Comparison of ENCODE assay signal across 8 cellular contexts in genomic region chr9:117073539-117074336, GRCh38.
DNase-seq lines count a peak whose midpoint lies in the region; ATAC-seq and TF ChIP-seq lines count a peak whose summit lies in the region.

No MANE protein-coding gene starts in this region.

- intact Hi-C loops in sciatic nerve (cut with DNase I): no loop called here

- no peaks in the 10 kb centered on the region for H3K4me1 Mint-ChIP-seq in activated CD8-positive, alpha-beta memory T cell treated with anti-CD3 and anti-CD28 coated beads, Interleukin-2, amount 10 ng/mL, durations not matched to agents 7 days and 5 days

- CTCF ChIA-PET in activated CD8-positive, alpha-beta memory T cell treated with anti-CD3 and anti-CD28 coated beads, Interleukin-2, amount 10 ng/mL, durations not matched to agents 7 days and 5 days (lab: Charles Lee): no interaction called here

- H3K27ac Mint-ChIP-seq in activated CD8-positive, alpha-beta memory T cell treated with anti-CD3 and anti-CD28 coated beads, Interleukin-2, amount 10 ng/mL, durations not matched to agents 7 days and 5 days: no peak overlapping the region

- no peaks in the 10 kb centered on the region for H3K27me3 Mint-ChIP-seq in activated CD8-positive, alpha-beta memory T cell treated with anti-CD3 and anti-CD28 coated beads, Interleukin-2, amount 10 ng/mL, durations not matched to agents 7 days and 5 days

- H3K9me3 Mint-ChIP-seq in activated CD8-positive, alpha-beta memory T cell treated with anti-CD3 and anti-CD28 coated beads, Interleukin-2, amount 10 ng/mL, durations not matched to agents 7 days and 5 days (ENCODE audit: low read depth): peaks cover 6% of the 10 kb centered on the region

- no peak overlapping the region for H3K4me3 ChIP-seq in GM12865 (ENCODE audit: low read depth, low read length)
- H3K4me3 ChIP-seq in epithelial cell of esophagus (ENCODE audit: low read length): no peak overlapping the region

- H3K36me3 Mint-ChIP-seq in activated CD8-positive, alpha-beta memory T cell treated with anti-CD3 and anti-CD28 coated beads, Interleukin-2, amount 10 ng/mL, durations not matched to agents 7 days and 5 days: peaks cover 1% of the 10 kb centered on the region

- H3K4me3 Mint-ChIP-seq in activated CD8-positive, alpha-beta memory T cell treated with anti-CD3 and anti-CD28 coated beads, Interleukin-2, amount 10 ng/mL, durations not matched to agents 7 days and 5 days: no peak overlapping the region

- DNase-seq in GM12865 (ENCODE audit: low read depth) (peak; percentile 34), NCI-H460 (ENCODE audit: extremely low read depth, low read depth) (peak; percentile 53), epithelial cell of esophagus (ENCODE audit: low read depth) (peak; percentile 57), sciatic nerve (ENCODE audit: low spot score) (no peak)
- peak; percentile 25 for DNase-seq in stimulated activated CD8-positive, alpha-beta memory T cell treated with anti-CD3 and anti-CD28 coated beads, Interleukin-4, amount 100 ng/mL, for 48 hours
- no peak for DNase-seq in activated CD8-positive, alpha-beta memory T cell treated with anti-CD3 and anti-CD28 coated beads, Interleukin-2, amount 10 ng/mL, durations not matched to agents 7 days and 5 days

- ATAC-seq in activated CD8-positive, alpha-beta memory T cell treated with anti-CD3 and anti-CD28 coated beads, Interleukin-2, amount 10 ng/mL, durations not matched to agents 7 days and 5 days: no peak
- ATAC-seq in sciatic nerve (no peak), GM19324 (IDR thresholded peaks at IDR 0.05; ENCODE audit: low FRiP score, unreplicated experiment) (no peak)

- TF ChIP-seq CTCF in 22Rv1 (IDR thresholded peaks at IDR 0.05): peak; percentile 79
- peak; percentile 58 for TF ChIP-seq CTCF in GM12865 (IDR thresholded peaks at IDR 0.05; ENCODE audit: insufficient read depth, low read depth, low read length, missing control alignments)
- TF ChIP-seq CTCF in epithelial cell of esophagus (IDR thresholded peaks at IDR 0.05; ENCODE audit: insufficient read depth, low read depth, low read length, missing control alignments): peak; percentile 65

- H3K27ac ChIP-seq in 22Rv1: no peak overlapping the region

Comparison
In these comparisons a context has a peak if more than half of its experiments do, and no peak if none do; other contexts are left out.
1. DNase-seq: peak in GM12865 (single experiment), NCI-H460 (single experiment), epithelial cell of esophagus (single experiment) and stimulated activated CD8-positive, alpha-beta memory T cell treated with anti-CD3 and anti-CD28 coated beads, Interleukin-4, amount 100 ng/mL, for 48 hours (single experiment); none in activated CD8-positive, alpha-beta memory T cell treated with anti-CD3 and anti-CD28 coated beads, Interleukin-2, amount 10 ng/mL, durations not matched to agents 7 days and 5 days (single experiment) and sciatic nerve (single experiment).
2. Peak in every context shown above with its lines, with median percentiles within 50 percentile points of each other: CTCF ChIP-seq.